12 cellular contexts compared by ENCODE assay signal in the genomic region with DNA sequence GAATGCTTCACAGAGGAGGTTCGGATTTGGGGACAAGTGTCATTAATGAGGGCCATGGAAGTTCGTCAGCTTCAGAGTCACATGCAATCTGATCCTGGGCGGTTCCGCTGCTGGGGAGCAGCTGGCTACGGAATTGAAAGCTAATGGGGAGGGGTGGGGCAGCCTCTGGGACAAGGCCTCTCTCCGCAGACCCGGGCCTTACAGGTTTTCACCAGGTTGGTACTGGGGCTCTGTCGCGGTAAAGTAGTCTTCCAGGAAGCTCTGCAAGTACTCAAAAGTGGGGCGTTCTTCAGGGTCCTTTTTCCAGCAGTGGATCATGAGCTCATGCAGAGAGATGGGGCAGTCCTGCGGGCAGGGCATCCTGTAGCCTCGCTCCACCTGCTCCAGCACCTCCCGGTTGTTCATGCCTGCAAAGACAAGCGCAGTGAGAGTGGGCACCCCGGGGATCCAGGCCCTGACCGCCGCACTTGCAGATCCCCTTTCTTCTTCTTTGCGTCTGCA. TPM values are rescaled to one million over a fixed set of nuclear protein-coding genes. Genes with fewer than 3 reads are reported as not detected.
DNase-seq lines count a peak whose midpoint lies in the region; ATAC-seq and TF ChIP-seq lines count a peak whose summit lies in the region.
"Had no signal": no experiment of that assay in that cellular context is flagged by ENCODE, and none has a peak within 500 bp of the region (broad histone marks: within the 10 kb centered on the region; RNA-seq: fewer than 3 reads in every experiment).

No MANE protein-coding gene starts in this region.

- DNase-seq in activated naive CD4-positive, alpha-beta T cell treated with anti-CD3 and anti-CD28 coated beads, Interleukin-2, amount 50 U/mL, for 72 hours (ENCODE audit: low spot score in 2 of 2) = no peak
- DNase-seq in activated naive CD4-positive, alpha-beta T cell (lab: John Stamatoyannopoulos, UW) = no peak
- DNase-seq in left lobe of liver (ENCODE audit: low spot score) (peak; percentile 68), transverse colon (peak; percentile 31), cerebellum (ENCODE audit: low spot score) (no peak), D341Med (ENCODE audit: low spot score) (no peak)
- DNase-seq: activated CD8-positive, alpha-beta memory T cell treated with anti-CD3 and anti-CD28 coated beads, Interleukin-2, amount 10 ng/mL, durations not matched to agents 7 days and 5 days; cortex of kidney; MM.1S had no signal

- H3K27me3 ChIP-seq in transverse colon = no peaks in the 10 kb centered on the region

- TF ChIP-seq POLR2A in transverse colon (IDR thresholded peaks at IDR 0.05) = no peak

- H3K4me1 Mint-ChIP-seq in activated T-helper 17 cell treated with anti-CD3 and anti-CD28 coated beads, Interleukin-2, amount 50 U/mL, for 72 hours = no peaks in the 10 kb centered on the region

- 50 to 62% methylated on average over 2 to 18 of the region's 18 CpGs for WGBS in transverse colon (ENCODE audit: low coverage in 1 of 2), 2 donors

- peak overlapping the region; percentile 51 to 79 for H3K27ac Mint-ChIP-seq in activated naive CD4-positive, alpha-beta T cell treated with anti-CD3 and anti-CD28 coated beads, Interleukin-2, amount 50 U/mL, for 72 hours
- peak overlapping the region; percentile 68 for H3K27ac Mint-ChIP-seq in activated T-helper 17 cell treated with anti-CD3 and anti-CD28 coated beads, Interleukin-2, amount 50 U/mL, for 72 hours
- H3K27ac Mint-ChIP-seq: activated CD8-positive, alpha-beta memory T cell treated with anti-CD3 and anti-CD28 coated beads, Interleukin-2, amount 10 ng/mL, durations not matched to agents 7 days and 5 days had no signal

- H3K27ac ChIP-seq in transverse colon = peak overlapping the region; percentile 69 to 87 (median 76)

- no peak for ATAC-seq in activated naive CD4-positive, alpha-beta T cell treated with anti-CD3 and anti-CD28 coated beads, Interleukin-2, amount 50 U/mL, for 72 hours
- no peak for ATAC-seq in activated T-helper 17 cell treated with anti-CD3 and anti-CD28 coated beads, Interleukin-2, amount 50 U/mL, for 72 hours (replicated peaks)
- peak; percentile 79 for ATAC-seq in left lobe of liver
- no peak for ATAC-seq in HG03342 (IDR thresholded peaks at IDR 0.05; ENCODE audit: unreplicated experiment)
- ATAC-seq: activated CD8-positive, alpha-beta memory T cell treated with anti-CD3 and anti-CD28 coated beads, Interleukin-2, amount 10 ng/mL, durations not matched to agents 7 days and 5 days; sciatic nerve had no signal

- in situ Hi-C loops in transverse colon (cut with MboI; ENCODE audit: low pct_ligation_motif_present in 1 of 4, low pct_unique_long_range_greater_than_20kb in 1 of 4, low sequenced_read_pairs in 3 of 4) = no loop called here

- H3K9me3 ChIP-seq in transverse colon = no peaks in the 10 kb centered on the region

- no peaks in the 10 kb centered on the region for H3K36me3 ChIP-seq in transverse colon

- H3K4me1 ChIP-seq in transverse colon = peaks cover 19 to 42% (median 36%) of the 10 kb centered on the region in 4 donors

- peaks cover 0 to 18% of the 10 kb centered on the region in 2 donors for H3K36me3 Mint-ChIP-seq in activated naive CD4-positive, alpha-beta T cell treated with anti-CD3 and anti-CD28 coated beads, Interleukin-2, amount 50 U/mL, for 72 hours
- H3K36me3 Mint-ChIP-seq in activated T-helper 17 cell treated with anti-CD3 and anti-CD28 coated beads, Interleukin-2, amount 50 U/mL, for 72 hours (ENCODE audit: low read depth) = peaks cover 70% of the 10 kb centered on the region

- no peaks in the 10 kb centered on the region for H3K27me3 Mint-ChIP-seq in activated T-helper 17 cell treated with anti-CD3 and anti-CD28 coated beads, Interleukin-2, amount 50 U/mL, for 72 hours
- H3K27me3 Mint-ChIP-seq: activated CD8-positive, alpha-beta memory T cell treated with anti-CD3 and anti-CD28 coated beads, Interleukin-2, amount 10 ng/mL, durations not matched to agents 7 days and 5 days had no signal

- no peak for TF ChIP-seq EP300 in transverse colon (IDR thresholded peaks at IDR 0.05; ENCODE audit: low read depth)

- intact Hi-C loops in transverse colon (cut with DNase I; ENCODE audit: low total_unique reads) = loop anchor here (2.0 kb wide), 1 partner anchor 29 kb away; no protein-coding TSS in a partner anchor

- no peak overlapping the region for H3K4me3 ChIP-seq in transverse colon

- H3K9me3 Mint-ChIP-seq in activated naive CD4-positive, alpha-beta T cell treated with anti-CD3 and anti-CD28 coated beads, Interleukin-2, amount 50 U/mL, for 72 hours = no peaks in the 10 kb centered on the region
- no peaks in the 10 kb centered on the region for H3K9me3 Mint-ChIP-seq in activated T-helper 17 cell treated with anti-CD3 and anti-CD28 coated beads, Interleukin-2, amount 50 U/mL, for 72 hours

- no peak for TF ChIP-seq CTCF in transverse colon (IDR thresholded peaks at IDR 0.05)

- no peak overlapping the region for H3K4me3 Mint-ChIP-seq in activated T-helper 17 cell treated with anti-CD3 and anti-CD28 coated beads, Interleukin-2, amount 50 U/mL, for 72 hours
- H3K4me3 Mint-ChIP-seq: activated CD8-positive, alpha-beta memory T cell treated with anti-CD3 and anti-CD28 coated beads, Interleukin-2, amount 10 ng/mL, durations not matched to agents 7 days and 5 days had no signal

RNA-seq across cellular contexts. Expression of gene TRAF3IP2, which starts 55.9 kb away (rescaled TPM):
- 10 to 100 TPM; 32.5 to 38.0 TPM for total RNA-seq in activated naive CD4-positive, alpha-beta T cell treated with anti-CD3 and anti-CD28 coated beads, Interleukin-2, amount 50 U/mL, for 72 hours
- 10 to 100 TPM; 36.5 to 63.6 TPM for total RNA-seq in activated T-helper 17 cell treated with anti-CD3 and anti-CD28 coated beads, Interleukin-2, amount 50 U/mL, for 72 hours
- total RNA-seq in left lobe of liver = 8.3 TPM
- 10 to 100 TPM; 33.0 to 57.8 (median 54.5) TPM for total RNA-seq in transverse colon
- 7.7 TPM for total RNA-seq in cerebellum

Comparison
In these comparisons a context has a peak if more than half of its experiments do, and no peak if none do; other contexts are left out.
1. DNase-seq: peak in left lobe of liver (single experiment) and transverse colon (single experiment); none in activated naive CD4-positive, alpha-beta T cell treated with anti-CD3 and anti-CD28 coated beads, Interleukin-2, amount 50 U/mL, for 72 hours (0 of 2), activated naive CD4-positive, alpha-beta T cell (0 of 4), cerebellum (single experiment) and D341Med (single experiment).